ENCODE assay signal across 8 cellular contexts in genomic region chr18:11909081-11909410, GRCh38. TPM values are rescaled to one million over a fixed set of nuclear protein-coding genes. Genes with fewer than 3 reads are reported as not detected.
DNase-seq lines count a peak whose midpoint lies in the region; ATAC-seq and TF ChIP-seq lines count a peak whose summit lies in the region.

No MANE protein-coding gene starts in this region.

- no peak overlapping the region for H2BK5ac ChIP-seq in trophoblast cell (ENCODE audit: low read depth, low read length, poor library complexity)

- H3K27ac ChIP-seq in Peyer's patch (peak overlapping the region; percentile 93 to 100 (median 96)), esophagus (ENCODE audit: low read depth in 2 of 2, low read length in 1 of 2) (peak overlapping the region; percentile 97 to 100), trophoblast cell (ENCODE audit: low read depth, low read length) (no peak overlapping the region)

- peak overlapping the region; percentile 85 for H4K12ac ChIP-seq in trophoblast cell (ENCODE audit: low read depth, low read length)

- H3K4ac ChIP-seq in trophoblast cell (ENCODE audit: low read depth, low read length) = no peak overlapping the region

- peaks cover 8% of the 10 kb centered on the region for H3K79me1 ChIP-seq in trophoblast cell (ENCODE audit: low read length)

- H3K4me1 ChIP-seq in Peyer's patch = peaks cover 0 to 18% (median 2%) of the 10 kb centered on the region in 4 donors
- no peaks in the 10 kb centered on the region for H3K4me1 ChIP-seq in esophagus (ENCODE audit: control insufficient read depth in 2 of 2, insufficient read depth in 2 of 2, low read length in 1 of 2)
- peaks cover 4% of the 10 kb centered on the region in 2 experiments for H3K4me1 ChIP-seq in trophoblast cell (ENCODE audit: control insufficient read depth in 1 of 2, insufficient read depth in 2 of 2, low read length in 2 of 2)

- no peak overlapping the region for H2AK5ac ChIP-seq in trophoblast cell (ENCODE audit: low read length)

- 5 to 12% methylated on average over 8 of the region's 8 CpGs for WGBS in esophagus, 2 donors
- WGBS in trophoblast cell (ENCODE audit: extremely low coverage, insufficient coverage, insufficient read length) = no CpG with 5 or more reads among the region's 8 CpGs

- H2AFZ ChIP-seq in trophoblast cell (ENCODE audit: insufficient read depth, low read length, poor library complexity) = peak overlapping the region; percentile 92

- H4K91ac ChIP-seq in trophoblast cell (ENCODE audit: low read depth, low read length) = peak overlapping the region; percentile 85

- no peak for TF ChIP-seq CTCF in Peyer's patch (IDR thresholded peaks at IDR 0.05)

- H3K14ac ChIP-seq in trophoblast cell (ENCODE audit: low read length) = peak overlapping the region; percentile 92

- H3K9me3 ChIP-seq in Peyer's patch (no peaks in the 10 kb centered on the region), esophagus (ENCODE audit: control insufficient read depth in 2 of 2, insufficient read depth in 1 of 2, low read depth in 1 of 2, low read length in 1 of 2) (no peaks in the 10 kb centered on the region), trophoblast cell (ENCODE audit: insufficient read depth, low read depth, low read length) (peaks cover 1% of the 10 kb centered on the region)

- peak overlapping the region; percentile 37 for H2BK120ac ChIP-seq in trophoblast cell (ENCODE audit: insufficient read depth, low read length, poor library complexity)

- peak in 1 of 3 donors; percentile 26 for DNase-seq in Peyer's patch
- DNase-seq in trophoblast cell = peak in 1 of 2 donors; percentile 26
- no peak for DNase-seq in kidney tubule cell (ENCODE audit: low spot score)

- peak; percentile 2 for ATAC-seq in GM18909 (IDR thresholded peaks at IDR 0.05; ENCODE audit: poor library complexity, unreplicated experiment)
- no peak for ATAC-seq in GM18861 (IDR thresholded peaks at IDR 0.05; ENCODE audit: unreplicated experiment)
- no peak for ATAC-seq in GM21423 (IDR thresholded peaks at IDR 0.05; ENCODE audit: unreplicated experiment)
- no peak for ATAC-seq in GM18868 (IDR thresholded peaks at IDR 0.05; ENCODE audit: unreplicated experiment)

- no peak overlapping the region for H3K9ac ChIP-seq in trophoblast cell (ENCODE audit: low read length)

- peak overlapping the region; percentile 94 for H4K8ac ChIP-seq in trophoblast cell (ENCODE audit: low read depth, low read length)

- H3K79me2 ChIP-seq in trophoblast cell (ENCODE audit: control insufficient read depth, insufficient read depth, low read length, poor library complexity) = peaks cover 10% of the 10 kb centered on the region

- TF ChIP-seq POLR2A in Peyer's patch (IDR thresholded peaks at IDR 0.05) = no peak

- peak overlapping the region; percentile 80 for H3K4me2 ChIP-seq in trophoblast cell (ENCODE audit: low read length)

- H3K36me3 ChIP-seq in Peyer's patch (peaks cover 0 to 10% (median 0%) of the 10 kb centered on the region in 3 donors), esophagus (ENCODE audit: control insufficient read depth in 2 of 2, insufficient read depth in 2 of 2, low read length in 1 of 2) (no peaks in the 10 kb centered on the region), trophoblast cell (ENCODE audit: control insufficient read depth in 1 of 2, insufficient read depth in 2 of 2, low read length in 2 of 2) (no peaks in the 10 kb centered on the region)

- H3K18ac ChIP-seq in trophoblast cell (ENCODE audit: low read length) = peak overlapping the region; percentile 90

- no peak overlapping the region for H2BK12ac ChIP-seq in trophoblast cell (ENCODE audit: low read length)

- H3K27me3 ChIP-seq in Peyer's patch = no peaks in the 10 kb centered on the region
- no peaks in the 10 kb centered on the region for H3K27me3 ChIP-seq in esophagus (ENCODE audit: control insufficient read depth in 1 of 2, insufficient read depth in 2 of 2, low read length in 2 of 2)
- H3K27me3 ChIP-seq in trophoblast cell (ENCODE audit: insufficient read depth, low read length) = no peaks in the 10 kb centered on the region

- H3K23ac ChIP-seq in trophoblast cell (ENCODE audit: low read length) = no peak overlapping the region

- H3K4me3 ChIP-seq in Peyer's patch (peak overlapping the region; percentile 62 to 97 (median 76)), esophagus (ENCODE audit: low read depth in 1 of 2, low read length in 2 of 2) (peak overlapping the region; percentile 68 to 97), trophoblast cell (ENCODE audit: low read depth, low read length) (peak overlapping the region; percentile 82)

RNA-seq across cellular contexts. Expression of gene MPPE1, which starts 0.9 kb away (rescaled TPM):
- 10 to 100 TPM; 46.2 to 69.3 (median 63.4) TPM for total RNA-seq in Peyer's patch
- 10 to 100 TPM; 19.1 to 20.3 TPM for polyA plus RNA-seq in esophagus
- 8.7 and 9.5 TPM in 2 replicates for polyA plus RNA-seq in trophoblast cell (2013)

RNA-seq across cellular contexts. Expression of gene CHMP1B, which starts 57.8 kb away (rescaled TPM):
- 10 to 100 TPM; 51.1 to 71.6 (median 65.0) TPM for total RNA-seq in Peyer's patch
- 10 to 100 TPM; 26.8 to 31.5 TPM for polyA plus RNA-seq in esophagus
- 34.8 and 35.1 TPM in 2 replicates for polyA plus RNA-seq in trophoblast cell (2013)
